1 cellular context compared by ENCODE assay signal in genomic region chr6:53956804-53957203, GRCh38.
TF ChIP-seq lines count a peak whose summit lies in the region.

No MANE protein-coding gene starts in this region.

TF ChIP-seq in GM23338, 12 proteins besides CTCF, POLR2A, EP300 and RAD21 (continued from another document):
- TF ChIP-seq NANOG (IDR thresholded peaks at IDR 0.05; ENCODE audit: borderline replicate concordance), result no peak
- no peak for TF ChIP-seq EZH2phosphoT487 (IDR thresholded peaks at IDR 0.05; ENCODE audit: unreplicated experiment)
- TF ChIP-seq EZH2 (IDR thresholded peaks at IDR 0.05; ENCODE audit: low read depth, unreplicated experiment), result no peak
- TF ChIP-seq STAT1 (IDR thresholded peaks at IDR 0.05; ENCODE audit: unreplicated experiment), result no peak
- no peak for TF ChIP-seq CREB1 (CRISPR knock-in tag; IDR thresholded peaks at IDR 0.05; ENCODE audit: low read depth)
- no peak for TF ChIP-seq ZNF331 (CRISPR knock-in tag; IDR thresholded peaks at IDR 0.05; ENCODE audit: low read depth)
- TF ChIP-seq ZNF114 (CRISPR knock-in tag; IDR thresholded peaks at IDR 0.05), result no peak
- TF ChIP-seq ZNF462 (CRISPR knock-in tag; IDR thresholded peaks at IDR 0.05), result no peak
- TF ChIP-seq REST (IDR thresholded peaks at IDR 0.05; ENCODE audit: unreplicated experiment), result no peak
